Comparison of ENCODE assay signal across 1 cellular context in the genomic region with DNA sequence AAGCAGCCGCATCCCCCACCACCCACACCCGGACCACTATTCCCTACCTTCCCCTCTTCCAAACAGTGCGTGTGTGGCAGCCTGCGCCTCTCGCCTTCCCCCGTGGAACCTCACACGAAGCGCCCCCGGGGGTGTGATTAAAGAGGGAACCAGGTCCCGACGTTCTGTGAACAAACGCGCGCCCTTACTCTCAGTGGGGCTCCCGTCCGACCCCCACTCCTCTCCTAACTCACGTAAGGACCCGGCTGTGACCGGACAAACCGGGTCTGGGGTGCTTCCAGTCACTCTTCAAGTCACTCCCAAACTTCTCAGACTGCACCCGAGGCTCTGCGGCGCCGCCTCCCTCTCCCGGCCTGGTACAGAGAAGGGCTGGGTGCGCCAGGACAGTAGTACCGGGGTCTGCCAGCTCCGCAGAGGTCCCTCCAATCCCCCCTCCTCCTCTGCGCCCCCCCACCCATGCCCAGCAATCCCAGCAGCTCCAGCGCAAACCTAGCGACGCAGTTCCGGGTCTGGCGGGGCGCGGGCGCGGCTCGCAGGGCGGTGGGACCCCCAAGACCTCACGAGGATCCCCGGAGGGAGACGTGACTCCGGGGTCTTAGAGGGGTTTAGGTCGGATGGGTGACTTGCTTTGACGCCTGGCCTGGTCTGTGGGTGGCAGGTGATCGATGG.
TF ChIP-seq lines count a peak whose summit lies in the region.

No MANE protein-coding gene starts in this region.

TF ChIP-seq in SK-N-SH, 30 proteins besides CTCF, POLR2A, EP300 and RAD21:
- TF ChIP-seq, protein P1, sequence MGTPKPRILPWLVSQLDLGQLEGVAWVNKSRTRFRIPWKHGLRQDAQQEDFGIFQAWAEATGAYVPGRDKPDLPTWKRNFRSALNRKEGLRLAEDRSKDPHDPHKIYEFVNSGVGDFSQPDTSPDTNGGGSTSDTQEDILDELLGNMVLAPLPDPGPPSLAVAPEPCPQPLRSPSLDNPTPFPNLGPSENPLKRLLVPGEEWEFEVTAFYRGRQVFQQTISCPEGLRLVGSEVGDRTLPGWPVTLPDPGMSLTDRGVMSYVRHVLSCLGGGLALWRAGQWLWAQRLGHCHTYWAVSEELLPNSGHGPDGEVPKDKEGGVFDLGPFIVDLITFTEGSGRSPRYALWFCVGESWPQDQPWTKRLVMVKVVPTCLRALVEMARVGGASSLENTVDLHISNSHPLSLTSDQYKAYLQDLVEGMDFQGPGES (IDR thresholded peaks at IDR 0.05; ENCODE audit: low read depth, low read length): no peak
- TF ChIP-seq, protein P2, sequence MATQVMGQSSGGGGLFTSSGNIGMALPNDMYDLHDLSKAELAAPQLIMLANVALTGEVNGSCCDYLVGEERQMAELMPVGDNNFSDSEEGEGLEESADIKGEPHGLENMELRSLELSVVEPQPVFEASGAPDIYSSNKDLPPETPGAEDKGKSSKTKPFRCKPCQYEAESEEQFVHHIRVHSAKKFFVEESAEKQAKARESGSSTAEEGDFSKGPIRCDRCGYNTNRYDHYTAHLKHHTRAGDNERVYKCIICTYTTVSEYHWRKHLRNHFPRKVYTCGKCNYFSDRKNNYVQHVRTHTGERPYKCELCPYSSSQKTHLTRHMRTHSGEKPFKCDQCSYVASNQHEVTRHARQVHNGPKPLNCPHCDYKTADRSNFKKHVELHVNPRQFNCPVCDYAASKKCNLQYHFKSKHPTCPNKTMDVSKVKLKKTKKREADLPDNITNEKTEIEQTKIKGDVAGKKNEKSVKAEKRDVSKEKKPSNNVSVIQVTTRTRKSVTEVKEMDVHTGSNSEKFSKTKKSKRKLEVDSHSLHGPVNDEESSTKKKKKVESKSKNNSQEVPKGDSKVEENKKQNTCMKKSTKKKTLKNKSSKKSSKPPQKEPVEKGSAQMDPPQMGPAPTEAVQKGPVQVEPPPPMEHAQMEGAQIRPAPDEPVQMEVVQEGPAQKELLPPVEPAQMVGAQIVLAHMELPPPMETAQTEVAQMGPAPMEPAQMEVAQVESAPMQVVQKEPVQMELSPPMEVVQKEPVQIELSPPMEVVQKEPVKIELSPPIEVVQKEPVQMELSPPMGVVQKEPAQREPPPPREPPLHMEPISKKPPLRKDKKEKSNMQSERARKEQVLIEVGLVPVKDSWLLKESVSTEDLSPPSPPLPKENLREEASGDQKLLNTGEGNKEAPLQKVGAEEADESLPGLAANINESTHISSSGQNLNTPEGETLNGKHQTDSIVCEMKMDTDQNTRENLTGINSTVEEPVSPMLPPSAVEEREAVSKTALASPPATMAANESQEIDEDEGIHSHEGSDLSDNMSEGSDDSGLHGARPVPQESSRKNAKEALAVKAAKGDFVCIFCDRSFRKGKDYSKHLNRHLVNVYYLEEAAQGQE (IDR thresholded peaks at IDR 0.05; ENCODE audit: low read depth, low read length): no peak
- TF ChIP-seq TEAD4 (IDR thresholded peaks at IDR 0.05; ENCODE audit: borderline replicate concordance, insufficient read depth): no peak
- TF ChIP-seq NRF1 (IDR thresholded peaks at IDR 0.05; ENCODE audit: low read depth, low read length): no peak
- TF ChIP-seq RXRA (IDR thresholded peaks at IDR 0.05; ENCODE audit: borderline replicate concordance, low read depth): no peak
- TF ChIP-seq GATA2 (CRISPR knock-in tag; IDR thresholded peaks at IDR 0.05): no peak
- no peak for TF ChIP-seq TAF1 (IDR thresholded peaks at IDR 0.05; ENCODE audit: borderline replicate concordance, low read depth, low read length)
- TF ChIP-seq MXI1 (IDR thresholded peaks at IDR 0.05; ENCODE audit: low read depth, low read length): no peak
- no peak for TF ChIP-seq SIN3A (IDR thresholded peaks at IDR 0.05; ENCODE audit: borderline replicate concordance, low read depth, low read length)
- no peak for TF ChIP-seq JUND (IDR thresholded peaks at IDR 0.05)
- no peak for TF ChIP-seq USF1 (IDR thresholded peaks at IDR 0.05; ENCODE audit: borderline replicate concordance, low read depth)
- no peak for TF ChIP-seq YY1 (IDR thresholded peaks at IDR 0.05; ENCODE audit: low read depth)
- TF ChIP-seq EZH2phosphoT487 (IDR thresholded peaks at IDR 0.05; ENCODE audit: borderline replicate concordance, low read depth): no peak
- no peak for TF ChIP-seq RCOR1 (IDR thresholded peaks at IDR 0.05; ENCODE audit: low read length)
- TF ChIP-seq, protein P3, sequence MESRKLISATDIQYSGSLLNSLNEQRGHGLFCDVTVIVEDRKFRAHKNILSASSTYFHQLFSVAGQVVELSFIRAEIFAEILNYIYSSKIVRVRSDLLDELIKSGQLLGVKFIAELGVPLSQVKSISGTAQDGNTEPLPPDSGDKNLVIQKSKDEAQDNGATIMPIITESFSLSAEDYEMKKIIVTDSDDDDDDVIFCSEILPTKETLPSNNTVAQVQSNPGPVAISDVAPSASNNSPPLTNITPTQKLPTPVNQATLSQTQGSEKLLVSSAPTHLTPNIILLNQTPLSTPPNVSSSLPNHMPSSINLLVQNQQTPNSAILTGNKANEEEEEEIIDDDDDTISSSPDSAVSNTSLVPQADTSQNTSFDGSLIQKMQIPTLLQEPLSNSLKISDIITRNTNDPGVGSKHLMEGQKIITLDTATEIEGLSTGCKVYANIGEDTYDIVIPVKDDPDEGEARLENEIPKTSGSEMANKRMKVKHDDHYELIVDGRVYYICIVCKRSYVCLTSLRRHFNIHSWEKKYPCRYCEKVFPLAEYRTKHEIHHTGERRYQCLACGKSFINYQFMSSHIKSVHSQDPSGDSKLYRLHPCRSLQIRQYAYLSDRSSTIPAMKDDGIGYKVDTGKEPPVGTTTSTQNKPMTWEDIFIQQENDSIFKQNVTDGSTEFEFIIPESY (IDR thresholded peaks at IDR 0.05; ENCODE audit: borderline replicate concordance, low read depth): no peak
- TF ChIP-seq, protein P4, sequence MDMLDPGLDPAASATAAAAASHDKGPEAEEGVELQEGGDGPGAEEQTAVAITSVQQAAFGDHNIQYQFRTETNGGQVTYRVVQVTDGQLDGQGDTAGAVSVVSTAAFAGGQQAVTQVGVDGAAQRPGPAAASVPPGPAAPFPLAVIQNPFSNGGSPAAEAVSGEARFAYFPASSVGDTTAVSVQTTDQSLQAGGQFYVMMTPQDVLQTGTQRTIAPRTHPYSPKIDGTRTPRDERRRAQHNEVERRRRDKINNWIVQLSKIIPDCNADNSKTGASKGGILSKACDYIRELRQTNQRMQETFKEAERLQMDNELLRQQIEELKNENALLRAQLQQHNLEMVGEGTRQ (IDR thresholded peaks at IDR 0.05; ENCODE audit: borderline replicate concordance, low read depth, low read length): no peak
- TF ChIP-seq RFX5 (IDR thresholded peaks at IDR 0.05; ENCODE audit: low read length): no peak
- TF ChIP-seq MEF2A (IDR thresholded peaks at IDR 0.05; ENCODE audit: borderline replicate concordance, low read depth): no peak
